ENCODE assay signal across 8 cellular contexts in the genomic region with DNA sequence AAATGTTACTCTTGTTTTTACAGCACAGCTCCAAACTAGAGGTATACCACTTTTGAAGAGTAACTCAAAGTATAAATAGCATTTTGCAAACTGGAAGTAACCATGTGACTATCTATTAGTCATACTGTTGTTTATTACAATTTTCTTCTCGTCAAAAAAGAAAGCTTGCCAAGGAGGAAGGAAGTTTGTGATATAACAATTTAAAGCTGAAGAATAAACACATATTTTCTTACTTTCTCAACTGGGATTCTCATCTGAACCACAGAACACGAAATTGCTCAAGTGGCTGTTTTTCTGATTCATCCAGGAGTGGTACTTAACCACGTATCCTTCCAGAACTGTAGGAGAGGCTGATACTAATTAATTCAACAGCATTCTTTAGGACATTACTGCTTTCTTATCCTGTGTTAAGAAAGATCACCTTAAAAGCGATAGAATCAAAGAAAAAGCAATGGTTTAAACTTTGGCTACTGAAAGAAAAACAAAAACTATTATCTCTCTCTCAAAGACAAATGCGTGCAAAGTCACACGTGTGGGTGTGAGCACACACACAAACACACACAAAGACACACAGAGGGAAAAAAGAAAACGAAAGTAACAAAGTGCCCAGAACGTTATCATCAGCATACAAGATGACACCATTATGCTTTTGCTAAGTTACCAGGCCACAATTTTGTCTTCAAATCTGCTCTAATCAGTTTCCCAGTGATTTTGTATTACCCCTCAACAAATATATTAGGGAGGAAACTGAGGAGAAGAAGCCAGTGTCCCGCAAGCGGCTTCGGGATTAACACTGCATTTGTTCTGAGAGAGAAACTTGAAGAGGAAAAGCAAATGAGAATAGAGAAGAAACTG. TPM values are rescaled to one million over a fixed set of nuclear protein-coding genes. Genes with fewer than 3 reads are reported as not detected.
DNase-seq lines count a peak whose midpoint lies in the region; FAIRE-seq and TF ChIP-seq lines count a peak whose summit lies in the region.

CLEC2B (minus strand) TSS at position 48 of the 855 bp plus-strand sequence.

- peaks cover 20% of the 10 kb centered on the region for H3F3A ChIP-seq in GM23248 (ENCODE audit: insufficient read depth)

- H3K9me3 ChIP-seq in GM23248 (ENCODE audit: low read depth) (no peaks in the 10 kb centered on the region), OCI-LY7 (ENCODE audit: low read length) (peaks cover 2% of the 10 kb centered on the region; the same call in 1 of the 2 replicates), liver (ENCODE audit: control insufficient read depth in 4 of 4, low read length in 3 of 4) (no peaks in the 10 kb centered on the region)

- in situ Hi-C loops in GM23248 (cut with MboI), result no loop called here

- peak; percentile 52 for FAIRE-seq in bronchial epithelial cell (lab: Jason Lieb, UNC)

- H3K4me2 ChIP-seq in GM23248 (ENCODE audit: unreplicated experiment) (peak within 1 kb of the TSS; percentile 99), OCI-LY7 (ENCODE audit: low read length) (peak within 1 kb of the TSS; percentile 85)

- H2AFZ ChIP-seq in GM23248 (peak within 1 kb of the TSS; percentile 96), OCI-LY7 (ENCODE audit: low read length) (peak within 1 kb of the TSS; percentile 99)

- BruUV-seq in OCI-LY7 (replicated peaks; lab: Mats Ljungman, UMichigan), result no TSS peak

- H3K79me2 ChIP-seq in GM23248 (ENCODE audit: insufficient read depth) (peaks cover 44% of the 10 kb centered on the region), OCI-LY7 (ENCODE audit: insufficient read depth, low read depth, low read length) (peaks cover 26% of the 10 kb centered on the region; the same call in 1 of the 2 replicates)

- 0 to 1% methylated on average over 11 of the region's 11 CpGs for WGBS in GM23248 (ENCODE audit: low coverage in 1 of 2, low lambda C conversion rate in 2 of 2, missing lambda C conversion rate in 2 of 2), 2 experiments
- WGBS in liver, result 2% methylated on average over 11 of the region's 11 CpGs

- H3K9me2 ChIP-seq in GM23248 (ENCODE audit: insufficient read depth), result no peaks in the 10 kb centered on the region
- H3K9me2 ChIP-seq in OCI-LY7 (ENCODE audit: insufficient read depth, low read length), result no peaks in the 10 kb centered on the region

- CTCF ChIA-PET in OCI-LY7 (lab: Charles Lee; ENCODE audit: unreplicated experiment), result no interaction called here

- no peak for TF ChIP-seq RAD21 in liver (IDR thresholded peaks at IDR 0.05)

- H3K9ac ChIP-seq in GM23248 (peak within 1 kb of the TSS; percentile 92), liver (ENCODE audit: low read depth in 1 of 2, low read length in 2 of 2) (peak within 1 kb of the TSS; percentile 79 to 97)

- no peaks in the 10 kb centered on the region for H3K36me3 ChIP-seq in GM23248 (ENCODE audit: low read depth)
- no peaks in the 10 kb centered on the region for H3K36me3 ChIP-seq in OCI-LY7 (ENCODE audit: insufficient read depth, low read length)
- H3K36me3 ChIP-seq in bronchial epithelial cell (ENCODE audit: control insufficient read depth, insufficient read depth, low read length), result no peaks in the 10 kb centered on the region
- no peaks in the 10 kb centered on the region for H3K36me3 ChIP-seq in liver (ENCODE audit: control insufficient read depth in 4 of 4, insufficient read depth in 3 of 4, low read depth in 1 of 4, low read length in 3 of 4)

- DNase-seq in COLO829 (ENCODE audit: low spot score), result peak; percentile 14
- peak; percentile 91 for DNase-seq in GM23248
- peak; percentile 44 for DNase-seq in OCI-LY7 (ENCODE audit: low spot score)
- DNase-seq in bronchial epithelial cell (ENCODE audit: low read depth), result peak; percentile 98
- no peak for DNase-seq in NCI-H2196 (lab: John Stamatoyannopoulos, UW; ENCODE audit: unreplicated experiment)
- DNase-seq in NCI-H526 treated with DMSO at 0.1 percent for 48 hours (lab: John Stamatoyannopoulos, UW), result no peak

- TF ChIP-seq CTCF in OCI-LY7 (conservative IDR thresholded peaks at IDR 0.05; ENCODE audit: low read length) (no peak), bronchial epithelial cell (IDR thresholded peaks at IDR 0.05; ENCODE audit: insufficient read depth, low read length, severe bottlenecking) (no peak), liver (IDR thresholded peaks at IDR 0.05; ENCODE audit: low read depth, low read length, missing input control) (no peak), subcutaneous adipose tissue (IDR thresholded peaks at IDR 0.05; ENCODE audit: low read depth) (no peak)

- H4K20me1 ChIP-seq in GM23248 (ENCODE audit: insufficient read depth) (no peaks in the 10 kb centered on the region), OCI-LY7 (ENCODE audit: insufficient read depth, low read length) (no peaks in the 10 kb centered on the region)

- peak within 1 kb of the TSS; percentile 78 for H3K4me3 ChIP-seq in GM23248
- peak within 1 kb of the TSS; percentile 70 for H3K4me3 ChIP-seq in OCI-LY7 (ENCODE audit: low read depth, low read length, poor library complexity, severe bottlenecking)
- peak within 1 kb of the TSS; percentile 34 for H3K4me3 ChIP-seq in bronchial epithelial cell (ENCODE audit: low read depth, low read length)
- peak within 1 kb of the TSS; percentile 60 to 67 (median 63) for H3K4me3 ChIP-seq in liver (ENCODE audit: low read depth in 1 of 3, low read length in 3 of 3)

- POLR2A ChIA-PET in OCI-LY7 (lab: Charles Lee), result interaction anchor here (0.5 to 1.6 kb wide), 9 partner anchors 9 to 1022 kb away, joined by 3 to 5 read pairs (median 3); no protein-coding TSS in a partner anchor

- H3K27ac ChIP-seq in GM23248, result peak within 1 kb of the TSS; percentile 96
- peak within 1 kb of the TSS; percentile 42 for H3K27ac ChIP-seq in OCI-LY7 (ENCODE audit: low read depth, low read length, poor library complexity, severe bottlenecking)
- H3K27ac ChIP-seq in liver (ENCODE audit: low read depth in 1 of 2, low read length in 2 of 2), result peak within 1 kb of the TSS; percentile 89

- H3K4me1 ChIP-seq in GM23248 (ENCODE audit: insufficient read depth) (peaks cover 28% of the 10 kb centered on the region), OCI-LY7 (ENCODE audit: insufficient read depth, low read length, poor library complexity, severe bottlenecking) (peaks cover 38% of the 10 kb centered on the region), liver (ENCODE audit: control insufficient read depth in 4 of 4, insufficient read depth in 4 of 4, low read length in 3 of 4) (peaks cover 0 to 3% (median 2%) of the 10 kb centered on the region in 4 donors)

- H3K27me3 ChIP-seq in GM23248 (replicated peaks; ENCODE audit: insufficient read depth) (no peaks in the 10 kb centered on the region), bronchial epithelial cell (ENCODE audit: control insufficient read depth, insufficient read depth, low read length) (no peaks in the 10 kb centered on the region), liver (ENCODE audit: control insufficient read depth in 4 of 4, insufficient read depth in 4 of 4, low read length in 3 of 4) (no peaks in the 10 kb centered on the region)

- intact Hi-C loops in OCI-LY7 (cut with micrococcal nuclease; ENCODE audit: unreplicated experiment), result loop anchor here (5.0 kb wide), 1 partner anchor 117 kb away; no protein-coding TSS in a partner anchor

TF ChIP-seq in liver, 16 proteins besides CTCF, POLR2A, EP300 and RAD21:
- TF ChIP-seq TAF1 (conservative IDR thresholded peaks at IDR 0.05) (peak; percentile 73), RXRA (IDR thresholded peaks at IDR 0.05) (peak in 1 of 2 donors; percentile 15), ATF3 (IDR thresholded peaks at IDR 0.05) (peak; percentile 44), SP1 (IDR thresholded peaks at IDR 0.05) (peak; percentile 21), HNF4G (IDR thresholded peaks at IDR 0.05) (no peak), JUND (IDR thresholded peaks at IDR 0.05) (peak; percentile 60 to 80), FOXA1 (IDR thresholded peaks at IDR 0.05) (no peak), YY1 (IDR thresholded peaks at IDR 0.05) (peak; percentile 47), EGR1 (IDR thresholded peaks at IDR 0.05; ENCODE audit: low read depth in 2 of 2) (no peak)
- TF ChIP-seq, protein P1, sequence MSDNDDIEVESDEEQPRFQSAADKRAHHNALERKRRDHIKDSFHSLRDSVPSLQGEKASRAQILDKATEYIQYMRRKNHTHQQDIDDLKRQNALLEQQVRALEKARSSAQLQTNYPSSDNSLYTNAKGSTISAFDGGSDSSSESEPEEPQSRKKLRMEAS (IDR thresholded peaks at IDR 0.05), result peak; percentile 21
- TF ChIP-seq, protein P2, sequence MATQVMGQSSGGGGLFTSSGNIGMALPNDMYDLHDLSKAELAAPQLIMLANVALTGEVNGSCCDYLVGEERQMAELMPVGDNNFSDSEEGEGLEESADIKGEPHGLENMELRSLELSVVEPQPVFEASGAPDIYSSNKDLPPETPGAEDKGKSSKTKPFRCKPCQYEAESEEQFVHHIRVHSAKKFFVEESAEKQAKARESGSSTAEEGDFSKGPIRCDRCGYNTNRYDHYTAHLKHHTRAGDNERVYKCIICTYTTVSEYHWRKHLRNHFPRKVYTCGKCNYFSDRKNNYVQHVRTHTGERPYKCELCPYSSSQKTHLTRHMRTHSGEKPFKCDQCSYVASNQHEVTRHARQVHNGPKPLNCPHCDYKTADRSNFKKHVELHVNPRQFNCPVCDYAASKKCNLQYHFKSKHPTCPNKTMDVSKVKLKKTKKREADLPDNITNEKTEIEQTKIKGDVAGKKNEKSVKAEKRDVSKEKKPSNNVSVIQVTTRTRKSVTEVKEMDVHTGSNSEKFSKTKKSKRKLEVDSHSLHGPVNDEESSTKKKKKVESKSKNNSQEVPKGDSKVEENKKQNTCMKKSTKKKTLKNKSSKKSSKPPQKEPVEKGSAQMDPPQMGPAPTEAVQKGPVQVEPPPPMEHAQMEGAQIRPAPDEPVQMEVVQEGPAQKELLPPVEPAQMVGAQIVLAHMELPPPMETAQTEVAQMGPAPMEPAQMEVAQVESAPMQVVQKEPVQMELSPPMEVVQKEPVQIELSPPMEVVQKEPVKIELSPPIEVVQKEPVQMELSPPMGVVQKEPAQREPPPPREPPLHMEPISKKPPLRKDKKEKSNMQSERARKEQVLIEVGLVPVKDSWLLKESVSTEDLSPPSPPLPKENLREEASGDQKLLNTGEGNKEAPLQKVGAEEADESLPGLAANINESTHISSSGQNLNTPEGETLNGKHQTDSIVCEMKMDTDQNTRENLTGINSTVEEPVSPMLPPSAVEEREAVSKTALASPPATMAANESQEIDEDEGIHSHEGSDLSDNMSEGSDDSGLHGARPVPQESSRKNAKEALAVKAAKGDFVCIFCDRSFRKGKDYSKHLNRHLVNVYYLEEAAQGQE (IDR thresholded peaks at IDR 0.05), result peak; percentile 11

RNA-seq across cellular contexts. Expression of gene CLEC2B, which starts in this region (rescaled TPM):
- total RNA-seq in GM23248 (2014; rRNA removed; shearing (Covaris generic)), result 6.2 and 7.2 TPM in 2 replicates
- 11.7 and 12.2 TPM in 2 replicates for polyA plus RNA-seq in GM23248 (2016; fragmentation: Nextera tagmentation; extraction: Ambion mirVana)
- total RNA-seq in OCI-LY7 (2014; rRNA removed; shearing (Covaris generic)), result 2.3 and 3.1 TPM in 2 replicates
- total RNA-seq in OCI-LY7 (2022), result 1.8 and 2.2 TPM in 2 replicates
- 0.77 and 3.9 TPM in 2 replicates for total RNA-seq in bronchial epithelial cell
- 1 to 10 TPM; 3.1 to 3.2 TPM for total RNA-seq in liver
- 1 to 10 TPM; 2.9 to 4.2 TPM for polyA plus RNA-seq in liver
- 10 to 100 TPM; 14.5 to 56.3 (median 49.4) TPM for total RNA-seq in subcutaneous adipose tissue

Comparison
In these comparisons a context has a peak if more than half of its experiments do, and no peak if none do; other contexts are left out.
1. DNase-seq: peak in COLO829 (single experiment), GM23248 (single experiment), OCI-LY7 (single experiment) and bronchial epithelial cell (single experiment); none in NCI-H2196 (single experiment) and NCI-H526 treated with DMSO at 0.1 percent for 48 hours (single experiment).
2. H3K27ac ChIP-seq: peak in every context shown above with its lines; median percentile 96 in GM23248; 89 in liver; 42 in OCI-LY7.
3. Peak in every context shown above with its lines, with median percentiles within 50 percentile points of each other: H3K4me3 ChIP-seq.